Comparison of ENCODE assay signal across 1 cellular context in genomic region chr12:6279256-6279628, GRCh38.
TF ChIP-seq lines count a peak whose summit lies in the region.

No MANE protein-coding gene starts in this region.

TF ChIP-seq in SK-N-SH, 30 proteins besides CTCF, POLR2A, EP300 and RAD21 (continued from another document):
- TF ChIP-seq REST (IDR thresholded peaks at IDR 0.05; ENCODE audit: low read depth, low read length) (no peak), TCF12 (IDR thresholded peaks at IDR 0.05) (no peak), TEAD4 (IDR thresholded peaks at IDR 0.05; ENCODE audit: borderline replicate concordance, insufficient read depth) (no peak), SMC3 (IDR thresholded peaks at IDR 0.05; ENCODE audit: low read depth, low read length) (no peak), FOXJ3 (CRISPR knock-in tag; IDR thresholded peaks at IDR 0.05) (no peak), NRF1 (IDR thresholded peaks at IDR 0.05; ENCODE audit: low read depth, low read length) (no peak), RFX5 (IDR thresholded peaks at IDR 0.05; ENCODE audit: low read length) (no peak), GATA2 (CRISPR knock-in tag; IDR thresholded peaks at IDR 0.05) (no peak), POLR2AphosphoS5 (IDR thresholded peaks at IDR 0.05; ENCODE audit: low read depth, low read length) (no peak)
